In the genomic region with DNA sequence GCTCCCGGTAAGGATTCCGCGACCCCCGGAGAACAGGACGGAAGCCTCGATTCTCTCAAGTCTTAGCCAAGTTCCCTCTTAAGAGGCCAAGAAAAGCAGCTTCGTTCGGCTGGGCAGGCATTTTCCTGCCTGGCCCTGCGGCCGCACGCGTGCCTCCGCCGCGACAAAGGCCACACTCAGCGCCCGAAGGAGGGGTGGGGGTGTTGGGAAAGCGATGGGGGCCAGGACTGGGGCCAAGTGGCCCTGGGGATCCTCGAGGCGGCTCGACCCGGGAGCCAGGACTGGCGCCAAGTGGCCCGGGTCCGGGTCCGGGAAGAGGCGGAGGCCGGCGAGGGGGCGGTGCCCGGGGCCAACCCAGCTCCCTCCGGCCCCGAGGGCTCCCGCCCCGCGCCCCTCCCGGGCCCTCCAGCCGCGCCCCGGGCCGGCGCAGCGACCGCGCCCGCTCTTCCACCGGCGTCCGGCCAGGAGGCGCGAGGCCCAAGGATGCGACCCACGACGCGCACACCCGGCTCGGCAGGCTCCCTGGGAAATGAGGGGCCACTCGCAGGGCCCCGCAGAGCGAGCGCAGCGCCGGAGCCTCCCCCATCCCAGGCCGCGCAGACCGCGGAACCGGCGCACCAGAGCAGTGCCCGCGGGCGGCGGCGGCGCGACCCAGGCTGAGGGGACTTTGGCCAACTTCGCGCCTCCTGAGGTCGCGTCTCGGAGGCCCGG, we compare ENCODE assay signal across 8 cellular contexts. TPM values are rescaled to one million over a fixed set of nuclear protein-coding genes. Genes with fewer than 3 reads are reported as not detected.
DNase-seq lines count a peak whose midpoint lies in the region; ATAC-seq, FAIRE-seq and TF ChIP-seq lines count a peak whose summit lies in the region.

No MANE protein-coding gene starts in this region.

- peak overlapping the region; percentile 93 for H3K9ac ChIP-seq in NT2/D1 (ENCODE audit: insufficient read length, low read depth)
- peak overlapping the region; percentile 71 for H3K9ac ChIP-seq in endocrine pancreas (ENCODE audit: control insufficient read depth, insufficient read depth, low read length)

- no peaks in the 10 kb centered on the region for H3K9me3 Mint-ChIP-seq in naive thymus-derived CD8-positive, alpha-beta T cell

- DNase-seq in BE2C (no peak), NT2/D1 (ENCODE audit: low read depth, low spot score) (no peak), RCC 7860 (ENCODE audit: low spot score) (no peak), erythroblast (lab: John Stamatoyannopoulos, UW) (no peak)
- peak in 3 of 10 donors; percentile 8 to 38 (median 9) for DNase-seq in naive thymus-derived CD8-positive, alpha-beta T cell

- no peaks in the 10 kb centered on the region for H3K36me3 Mint-ChIP-seq in naive thymus-derived CD8-positive, alpha-beta T cell

- peaks cover 0 to 8% (median 3%) of the 10 kb centered on the region in 5 donors for H3K27me3 Mint-ChIP-seq in naive thymus-derived CD8-positive, alpha-beta T cell

- H3K4me3 ChIP-seq in BE2C (ENCODE audit: low read depth, low read length) (peak overlapping the region; percentile 84), NT2/D1 (ENCODE audit: insufficient read length, low read depth) (peak overlapping the region; percentile 90), endocrine pancreas (ENCODE audit: control insufficient read depth, insufficient read depth, low read length) (no peak overlapping the region)

- H3K4me1 Mint-ChIP-seq in naive thymus-derived CD8-positive, alpha-beta T cell: peaks cover 2 to 15% (median 7%) of the 10 kb centered on the region in 4 donors

- no peak for FAIRE-seq in RCC 7860 (lab: Jason Lieb, UNC)

- ATAC-seq in GM19467 (IDR thresholded peaks at IDR 0.05; ENCODE audit: unreplicated experiment) (peak; percentile 3), HG03457 (IDR thresholded peaks at IDR 0.05; ENCODE audit: unreplicated experiment) (no peak)
- peak in 1 of 2 donors; percentile 2 for ATAC-seq in naive thymus-derived CD8-positive, alpha-beta T cell

- no peak for TF ChIP-seq CTCF in BE2C (IDR thresholded peaks at IDR 0.05; ENCODE audit: low read depth, low read length)

- H3K27ac Mint-ChIP-seq in naive thymus-derived CD8-positive, alpha-beta T cell: no peak overlapping the region

- H3K4me3 Mint-ChIP-seq in naive thymus-derived CD8-positive, alpha-beta T cell: peak overlapping the region in 8 of 10 donors; percentile 36 to 74 (median 66)

- TF ChIP-seq POLR2A in erythroblast (IDR thresholded peaks at IDR 0.05; ENCODE audit: low read length): no peak

- H3K27me3 ChIP-seq in BE2C (no peaks in the 10 kb centered on the region), NT2/D1 (ENCODE audit: insufficient read depth, insufficient read length) (no peaks in the 10 kb centered on the region), endocrine pancreas (ENCODE audit: control insufficient read depth, insufficient read depth, low read length) (no peaks in the 10 kb centered on the region)

- POLR2A ChIA-PET in naive thymus-derived CD8-positive, alpha-beta T cell (lab: Charles Lee): no interaction called here

- peaks cover 19% of the 10 kb centered on the region for H3K4me1 ChIP-seq in BE2C
- H3K4me1 ChIP-seq in NT2/D1 (ENCODE audit: insufficient read depth, insufficient read length): peaks cover 28% of the 10 kb centered on the region
- H3K4me1 ChIP-seq in endocrine pancreas (ENCODE audit: control insufficient read depth, insufficient read depth, low read length): no peaks in the 10 kb centered on the region

- H3K36me3 ChIP-seq in BE2C (peaks cover 8% of the 10 kb centered on the region), NT2/D1 (ENCODE audit: insufficient read depth, insufficient read length, low read length) (peaks cover 14% of the 10 kb centered on the region), endocrine pancreas (ENCODE audit: control insufficient read depth, insufficient read depth, low read length) (no peaks in the 10 kb centered on the region)

- H3K9me3 ChIP-seq in BE2C: no peaks in the 10 kb centered on the region; the same call in 1 of the 2 replicates
- no peaks in the 10 kb centered on the region for H3K9me3 ChIP-seq in NT2/D1 (ENCODE audit: insufficient read depth, low read length)
- no peaks in the 10 kb centered on the region for H3K9me3 ChIP-seq in endocrine pancreas (ENCODE audit: control insufficient read depth, low read length)

RNA-seq across cellular contexts. Expression of a gene that starts 0.8 kb away (rescaled TPM):
- 28.4 TPM for polyA plus RNA-seq in BE2C (2012; ENCODE audit: insufficient read depth, insufficient read length, low read depth)
- 1 to 10 TPM; 3.3 to 4.3 TPM for total RNA-seq in naive thymus-derived CD8-positive, alpha-beta T cell
- polyA plus RNA-seq in naive thymus-derived CD8-positive, alpha-beta T cell: under 1 TPM; 0.20 to 0.36 (median 0.27) TPM

RNA-seq across cellular contexts. Expression of a gene that starts 33.9 kb away (rescaled TPM):
- 108 TPM for polyA plus RNA-seq in BE2C (2012; ENCODE audit: insufficient read depth, insufficient read length, low read depth)
- total RNA-seq in naive thymus-derived CD8-positive, alpha-beta T cell: 10 to 100 TPM; 13.8 to 16.8 TPM
- polyA plus RNA-seq in naive thymus-derived CD8-positive, alpha-beta T cell: 10 to 100 TPM; 20.8 to 28.6 (median 25.2) TPM
